17 cellular contexts compared by ENCODE assay signal in the genomic region with DNA sequence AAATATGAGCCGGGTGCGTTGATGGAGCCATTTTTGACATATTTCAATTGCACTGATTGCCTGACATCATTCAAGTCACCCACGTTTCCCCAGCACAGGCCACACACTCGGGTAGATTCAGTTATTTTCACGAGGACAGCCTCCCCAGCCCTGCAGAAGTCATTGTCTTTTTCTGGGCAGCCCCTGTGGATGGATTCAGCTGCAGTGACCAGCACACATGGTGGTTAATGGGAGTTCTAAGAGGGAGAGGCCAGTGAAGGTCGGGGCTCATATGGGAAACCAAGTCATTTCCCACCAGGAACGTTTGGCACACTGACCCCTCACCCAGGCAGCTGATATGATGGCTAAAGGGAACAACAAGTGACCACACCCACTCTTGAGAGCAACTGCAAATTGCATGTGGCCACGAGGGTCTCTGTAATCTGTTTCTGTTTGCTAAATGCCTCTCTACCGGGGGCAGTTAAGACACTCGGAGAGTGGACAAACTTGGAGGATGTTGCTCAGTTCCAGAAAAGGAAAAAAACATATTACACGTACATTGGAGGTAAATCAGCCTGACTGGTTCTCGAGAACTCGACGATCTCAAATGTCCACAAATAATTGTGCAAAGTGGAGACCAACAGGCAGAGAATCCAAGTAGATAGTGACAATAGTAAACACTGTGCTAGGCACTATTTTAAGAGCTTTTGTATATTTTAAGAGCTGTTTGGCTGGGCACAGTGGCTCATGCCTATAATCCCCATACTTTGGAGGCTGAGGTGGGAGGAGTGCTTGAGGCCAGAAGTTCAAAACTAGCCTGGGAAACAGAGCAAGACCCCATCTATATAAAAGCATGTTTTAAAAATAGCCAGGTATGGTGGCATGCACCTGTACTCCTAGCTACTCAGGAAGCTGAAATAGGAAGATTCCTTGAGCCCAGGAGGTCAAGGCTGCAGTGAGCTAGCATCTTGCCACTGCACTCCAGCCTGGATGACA.
DNase-seq lines count a peak whose midpoint lies in the region; ATAC-seq and TF ChIP-seq lines count a peak whose summit lies in the region.
"Had no signal": no experiment of that assay in that cellular context is flagged by ENCODE, and none has a peak within 500 bp of the region (broad histone marks: within the 10 kb centered on the region; RNA-seq: fewer than 3 reads in every experiment).

No MANE protein-coding gene starts in this region.

- H3K4me3 ChIP-seq in WERI-Rb-1 (ENCODE audit: low read depth, low read length): no peak overlapping the region
- H3K4me3 ChIP-seq: adrenal gland, tibial artery had no signal

- H3K27ac ChIP-seq in WERI-Rb-1: no peak overlapping the region
- H3K27ac ChIP-seq: 22Rv1, adrenal gland, tibial artery had no signal

- H3K4me1 Mint-ChIP-seq in endothelial cell (ENCODE audit: unreplicated experiment): peaks cover 7% of the 10 kb centered on the region

- no peak for ATAC-seq in GM18511 (IDR thresholded peaks at IDR 0.05; ENCODE audit: unreplicated experiment)
- ATAC-seq in HG03196 (IDR thresholded peaks at IDR 0.05; ENCODE audit: unreplicated experiment): no peak
- ATAC-seq: stimulated activated effector memory CD8-positive, alpha-beta T cell treated with anti-CD3 and anti-CD28 coated beads, Interleukin-12 subunit alpha, Interleukin-12 subunit beta, amount 100 ng/mL, for 72 hours had no signal

- H3K27me3 ChIP-seq in WERI-Rb-1 (ENCODE audit: insufficient read depth, low read depth, severe bottlenecking): peaks cover 41% of the 10 kb centered on the region

- H3K9me3 ChIP-seq in WERI-Rb-1 (ENCODE audit: severe bottlenecking): peaks cover 4% of the 10 kb centered on the region
- H3K9me3 ChIP-seq: adrenal gland, tibial artery had no signal

- no peaks in the 10 kb centered on the region for H3K27me3 Mint-ChIP-seq in endothelial cell (ENCODE audit: unreplicated experiment)
- H3K27me3 Mint-ChIP-seq: activated CD4-positive, alpha-beta memory T cell treated with anti-CD3 and anti-CD28 coated beads for 36 hours had no signal

- TF ChIP-seq CTCF in GM13977 (IDR thresholded peaks at IDR 0.05; ENCODE audit: extremely low read depth, insufficient read depth, missing control alignments) (no peak), WERI-Rb-1 (IDR thresholded peaks at IDR 0.05; ENCODE audit: low read depth, low read length) (no peak), endothelial cell (IDR thresholded peaks at IDR 0.05; ENCODE audit: unreplicated experiment) (no peak)

- in situ Hi-C loops in GM13977 (cut with MboI; ENCODE audit: low pct_unique_long_range_greater_than_20kb, low sequenced_read_pairs, unreplicated experiment): no loop called here

- no peak overlapping the region for H3K27ac Mint-ChIP-seq in endothelial cell (ENCODE audit: unreplicated experiment)
- H3K27ac Mint-ChIP-seq: activated CD4-positive, alpha-beta memory T cell treated with anti-CD3 and anti-CD28 coated beads for 36 hours; CD4-positive, CD25-positive, alpha-beta regulatory T cell; stimulated activated effector memory CD8-positive, alpha-beta T cell treated with anti-CD3 and anti-CD28 coated beads, Interleukin-12 subunit alpha, Interleukin-12 subunit beta, amount 100 ng/mL, for 72 hours had no signal

- no peaks in the 10 kb centered on the region for H3K9me3 Mint-ChIP-seq in endothelial cell (ENCODE audit: unreplicated experiment)

- DNase-seq in DMS 273 (lab: John Stamatoyannopoulos, UW; ENCODE audit: unreplicated experiment): peak; percentile 29
- no peak for DNase-seq in DMS 273 treated with DMSO at 0.1 percent for 48 hours (lab: John Stamatoyannopoulos, UW)
- peak; percentile 17 for DNase-seq in GM13977 (ENCODE audit: low spot score)
- DNase-seq in WERI-Rb-1: peak; percentile 16
- peak; percentile 22 for DNase-seq in medulla oblongata (ENCODE audit: extremely low spot score)
- no peak for DNase-seq in endothelial cell (ENCODE audit: low spot score)
- DNase-seq: CD4-positive, CD25-positive, alpha-beta regulatory T cell; effector CD4-positive, alpha-beta T cell; NCI-H187 treated with DMSO at 0.1 percent for 48 hours; NCI-H510A treated with DMSO at 0.1 percent for 48 hours; tibial artery had no signal

- H3K36me3 Mint-ChIP-seq in endothelial cell (ENCODE audit: low read depth, unreplicated experiment): no peaks in the 10 kb centered on the region
- H3K36me3 Mint-ChIP-seq: CD4-positive, CD25-positive, alpha-beta regulatory T cell had no signal

- H3K4me3 Mint-ChIP-seq in endothelial cell (ENCODE audit: unreplicated experiment): no peak overlapping the region
- H3K4me3 Mint-ChIP-seq: activated CD4-positive, alpha-beta memory T cell treated with anti-CD3 and anti-CD28 coated beads for 36 hours; CD4-positive, CD25-positive, alpha-beta regulatory T cell; stimulated activated effector memory CD8-positive, alpha-beta T cell treated with anti-CD3 and anti-CD28 coated beads, Interleukin-12 subunit alpha, Interleukin-12 subunit beta, amount 100 ng/mL, for 72 hours had no signal

- no peaks in the 10 kb centered on the region for H3K36me3 ChIP-seq in WERI-Rb-1
- H3K36me3 ChIP-seq: adrenal gland, tibial artery had no signal

Comparison
In these comparisons a context has a peak if more than half of its experiments do, and no peak if none do; other contexts are left out.
1. DNase-seq: peak in DMS 273 (single experiment), GM13977 (single experiment), WERI-Rb-1 (single experiment) and medulla oblongata (single experiment); none in DMS 273 treated with DMSO at 0.1 percent for 48 hours (single experiment) and endothelial cell (single experiment).